In the genomic region with DNA sequence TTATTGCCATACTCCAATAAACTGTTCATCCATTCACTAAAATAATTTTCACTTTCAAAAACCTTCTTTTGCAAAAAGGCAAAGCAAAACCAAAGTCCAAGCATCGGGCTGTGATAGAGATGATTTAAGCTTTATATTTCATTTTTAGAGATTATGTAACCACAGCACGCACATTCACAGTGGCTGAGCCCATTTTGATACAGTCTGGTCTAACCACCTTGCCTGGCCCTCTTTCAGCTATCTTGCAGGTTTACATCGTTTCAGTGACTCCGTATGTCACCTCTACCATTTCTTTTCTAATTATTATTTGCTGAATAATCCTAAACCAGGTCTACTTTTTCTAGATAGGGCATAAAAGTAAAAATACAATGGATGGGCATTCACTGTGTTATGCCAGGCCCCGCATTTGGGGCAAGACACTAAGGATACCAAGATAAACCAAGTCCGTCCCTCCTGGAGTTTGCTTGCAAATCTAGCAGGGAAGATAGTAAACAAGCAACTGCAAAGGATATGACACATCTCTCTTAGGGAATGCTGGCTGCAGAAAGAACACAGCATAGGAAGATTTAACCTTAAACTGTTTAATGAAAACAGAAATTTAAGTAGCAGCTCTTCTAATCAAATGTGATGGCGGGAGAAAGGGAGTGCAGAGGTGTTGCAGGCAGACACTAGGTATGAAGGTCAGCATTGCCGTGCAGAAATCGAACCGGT, we compare ENCODE assay signal across 8 cellular contexts. TPM values are rescaled to one million over a fixed set of nuclear protein-coding genes. Genes with fewer than 3 reads are reported as not detected.
A peak's percentile ranks its signal among the peaks of the same experiment; 100 is the strongest.
DNase-seq lines count a peak whose midpoint lies in the region; ATAC-seq and TF ChIP-seq lines count a peak whose summit lies in the region.

No MANE protein-coding gene starts in this region.

- H3K9me3 Mint-ChIP-seq in activated CD8-positive, alpha-beta T cell treated with anti-CD3 and anti-CD28 coated beads for 36 hours: no peaks in the 10 kb centered on the region

- peak overlapping the region; percentile 92 for H3K27ac Mint-ChIP-seq in activated CD8-positive, alpha-beta T cell treated with anti-CD3 and anti-CD28 coated beads for 36 hours

- TF ChIP-seq CTCF in activated CD8-positive, alpha-beta T cell treated with anti-CD3 and anti-CD28 coated beads for 36 hours (IDR thresholded peaks at IDR 0.05): no peak

- H3K9me3 ChIP-seq in iPS DF 6.9 (ENCODE audit: control insufficient read depth, insufficient read depth, low read length): no peaks in the 10 kb centered on the region
- no peaks in the 10 kb centered on the region for H3K9me3 ChIP-seq in subcutaneous abdominal adipose tissue (ENCODE audit: control insufficient read depth in 5 of 5, low read length in 5 of 5)

- DNase-seq in NCI-H1092 treated with DMSO at 0.1 percent for 48 hours (lab: John Stamatoyannopoulos, UW): peak; percentile 23
- no peak for DNase-seq in NCI-H1092 (lab: John Stamatoyannopoulos, UW)
- no peak for DNase-seq in activated CD8-positive, alpha-beta T cell treated with anti-CD3 and anti-CD28 coated beads for 36 hours
- DNase-seq in iPS DF 6.9 (ENCODE audit: low read depth, low spot score): no peak
- DNase-seq in HT-29 (ENCODE audit: low spot score): no peak
- DNase-seq in NCI-H748 (lab: John Stamatoyannopoulos, UW; ENCODE audit: unreplicated experiment): no peak

- H3K36me3 ChIP-seq in iPS DF 6.9 (ENCODE audit: control insufficient read depth, insufficient read depth, low read length): no peaks in the 10 kb centered on the region
- H3K36me3 ChIP-seq in subcutaneous abdominal adipose tissue (ENCODE audit: control insufficient read depth in 5 of 5, insufficient read depth in 5 of 5, low read length in 5 of 5): peaks cover 0 to 3% (median 3%) of the 10 kb centered on the region in 5 donors

- peak overlapping the region; percentile 94 for H3K4me3 Mint-ChIP-seq in activated CD8-positive, alpha-beta T cell treated with anti-CD3 and anti-CD28 coated beads for 36 hours

- H3K27me3 ChIP-seq in iPS DF 6.9 (ENCODE audit: control insufficient read depth, insufficient read depth, low read length) (no peaks in the 10 kb centered on the region), subcutaneous abdominal adipose tissue (ENCODE audit: control insufficient read depth in 5 of 5, insufficient read depth in 4 of 5, low read length in 5 of 5) (no peaks in the 10 kb centered on the region)

- peak overlapping the region in 4 of 5 donors; percentile 83 to 92 (median 86) for H3K9ac ChIP-seq in subcutaneous abdominal adipose tissue (ENCODE audit: low read length in 5 of 5)

- intact Hi-C loops in activated CD8-positive, alpha-beta T cell treated with anti-CD3 and anti-CD28 coated beads for 36 hours (cut with micrococcal nuclease): loop anchor here (5.0 kb wide), 3 partner anchors 85 to 175 kb away; a partner anchor contains a TSS

- POLR2A ChIA-PET in activated CD8-positive, alpha-beta T cell treated with anti-CD3 and anti-CD28 coated beads for 36 hours (lab: Charles Lee): interaction anchor here (0.9 to 4.3 kb wide), 6 partner anchors 9 to 365 kb away, joined by 3 to 34 read pairs (median 4); a partner anchor contains a TSS

- H3K36me3 Mint-ChIP-seq in activated CD8-positive, alpha-beta T cell treated with anti-CD3 and anti-CD28 coated beads for 36 hours (ENCODE audit: low read depth): peaks cover 54% of the 10 kb centered on the region

- CTCF ChIA-PET in activated CD8-positive, alpha-beta T cell treated with anti-CD3 and anti-CD28 coated beads for 36 hours (lab: Charles Lee): interaction anchor here (0.8 to 4.4 kb wide), 2 partner anchors 15 to 383 kb away, joined by 4 to 22 read pairs; no protein-coding TSS in a partner anchor

- no peaks in the 10 kb centered on the region for H3K27me3 Mint-ChIP-seq in activated CD8-positive, alpha-beta T cell treated with anti-CD3 and anti-CD28 coated beads for 36 hours

- no peak for ATAC-seq in activated CD8-positive, alpha-beta T cell treated with anti-CD3 and anti-CD28 coated beads for 36 hours
- ATAC-seq in HG03135 (IDR thresholded peaks at IDR 0.05; ENCODE audit: unreplicated experiment): no peak

- H3K4me1 Mint-ChIP-seq in activated CD8-positive, alpha-beta T cell treated with anti-CD3 and anti-CD28 coated beads for 36 hours (ENCODE audit: low read depth): peaks cover 60% of the 10 kb centered on the region

- WGBS in iPS DF 6.9 (ENCODE audit: insufficient coverage, insufficient read length): no CpG with 5 or more reads among the region's 10 CpGs

- H3K4me1 ChIP-seq in iPS DF 6.9 (ENCODE audit: control insufficient read depth, insufficient read depth, low read length) (peaks cover 3% of the 10 kb centered on the region; the same call in 1 of the 2 replicates), subcutaneous abdominal adipose tissue (ENCODE audit: control insufficient read depth in 5 of 5, insufficient read depth in 5 of 5, low read length in 5 of 5) (peaks cover 8 to 36% (median 29%) of the 10 kb centered on the region in 5 donors)

- H3K4me3 ChIP-seq in iPS DF 6.9 (ENCODE audit: low read length) (peak overlapping the region; percentile 98; the same call in 1 of the 2 replicates), subcutaneous abdominal adipose tissue (ENCODE audit: low read depth in 1 of 5, low read length in 5 of 5) (peak overlapping the region; percentile 81 to 91 (median 84))

- no peak overlapping the region for H3K27ac ChIP-seq in iPS DF 6.9 (ENCODE audit: low read length)
- H3K27ac ChIP-seq in subcutaneous abdominal adipose tissue (ENCODE audit: low read depth, low read length): peak overlapping the region; percentile 96

RNA-seq across cellular contexts. Expression of a gene that starts 1.7 kb away (rescaled TPM):
- 100 to 1,000 TPM in 1 of 2 experiments, 10 to 100 TPM in 1; 96.9 to 100 TPM for total RNA-seq in activated CD8-positive, alpha-beta T cell treated with anti-CD3 and anti-CD28 coated beads for 36 hours
- total RNA-seq in HT-29 (2014; rRNA removed; shearing (Covaris generic)): 5.8 and 7.9 TPM in 2 replicates

RNA-seq across cellular contexts. Expression of a gene that starts 2.0 kb away (rescaled TPM):
- 10 to 100 TPM; 16.9 to 17.3 TPM for total RNA-seq in activated CD8-positive, alpha-beta T cell treated with anti-CD3 and anti-CD28 coated beads for 36 hours
- 1.9 and 5.0 TPM in 2 replicates for total RNA-seq in HT-29 (2014; rRNA removed; shearing (Covaris generic))

Comparison
In these comparisons a context has a peak if more than half of its experiments do, and no peak if none do; other contexts are left out.
1. RNA of a gene that starts 1.7 kb away (total RNA-seq): 96.9 to 100 TPM in activated CD8-positive, alpha-beta T cell treated with anti-CD3 and anti-CD28 coated beads for 36 hours; 5.8 to 7.9 TPM in HT-29; every median in the first group is over 10 times any median in the second.